ENCODE assay signal across 8 cellular contexts in genomic region chr12:49828143-49829091, GRCh38. TPM values are rescaled to one million over a fixed set of nuclear protein-coding genes. Genes with fewer than 3 reads are reported as not detected.
DNase-seq lines count a peak whose midpoint lies in the region; ATAC-seq and TF ChIP-seq lines count a peak whose summit lies in the region.

TSS of gene NCKAP5L (minus strand) at chr12:49828413. CDS start at chr12:49804044, 24,369 bp downstream.

- intact Hi-C loops in adrenal gland (cut with DNase I) (no loop called here), cardiac septum (cut with DNase I) (loop anchor here (1.0 kb wide), 1 partner anchor 15 kb away; the partner anchor contains the start of gene BCDIN3D), posterior cingulate gyrus (cut with DNase I) (loop anchor here (2.0 kb wide), 1 partner anchor 14 kb away; the partner anchor contains the start of gene BCDIN3D)

- no peak for TF ChIP-seq CTCF in GM12865 (IDR thresholded peaks at IDR 0.05; ENCODE audit: insufficient read depth, low read depth, low read length, missing control alignments)
- no peak for TF ChIP-seq CTCF in adrenal gland (IDR thresholded peaks at IDR 0.05)
- no peak for TF ChIP-seq CTCF in type B pancreatic cell (conservative IDR thresholded peaks at IDR 0.05)

- H3K4me3 ChIP-seq in GM12865 (ENCODE audit: low read depth, low read length) (peak within 1 kb of the TSS; percentile 73), adrenal gland (peak within 1 kb of the TSS; percentile 10 to 87 (median 69))

- DNase-seq in GM12865 (ENCODE audit: low read depth) (peak; percentile 97), NCI-H1436 (lab: John Stamatoyannopoulos, UW) (peak; percentile 85), SW480 (ENCODE audit: low spot score) (peak; percentile 96), adrenal gland (peak; percentile 95 to 99 (median 98)), cardiac septum (ENCODE audit: low spot score) (peak; percentile 99), posterior cingulate gyrus (peak; percentile 91 to 99 (median 94)), type B pancreatic cell (ENCODE audit: extremely low spot score, unreplicated experiment) (peak; percentile 98)

- H3K27me3 Mint-ChIP-seq in type B pancreatic cell = no peaks in the 10 kb centered on the region

- H3K36me3 ChIP-seq in adrenal gland (replicated peaks in 1 of 2) = no peaks in the 10 kb centered on the region

- H3K27ac Mint-ChIP-seq in type B pancreatic cell = peak within 1 kb of the TSS; percentile 90

- WGBS in adrenal gland, 4 donors = 0 to 2% (median 0%) methylated on average over 17 to 60 of the region's 60 CpGs

- peak; percentile 90 for ATAC-seq in HG02763 (IDR thresholded peaks at IDR 0.05; ENCODE audit: unreplicated experiment)

- H3K4me1 Mint-ChIP-seq in type B pancreatic cell (ENCODE audit: unreplicated experiment) = peaks cover 30% of the 10 kb centered on the region

- H3K27me3 ChIP-seq in adrenal gland = no peaks in the 10 kb centered on the region

- H3K27ac ChIP-seq in adrenal gland = peak within 1 kb of the TSS; percentile 75 to 98 (median 90)

- peak; percentile 41 to 84 for TF ChIP-seq POLR2A in adrenal gland (IDR thresholded peaks at IDR 0.05)

- H3K9me3 ChIP-seq in adrenal gland (replicated peaks in 1 of 3) = no peaks in the 10 kb centered on the region

- H3K36me3 Mint-ChIP-seq in type B pancreatic cell = no peaks in the 10 kb centered on the region

- H3K4me1 ChIP-seq in adrenal gland (replicated peaks in 1 of 2) = peaks cover 42 to 44% of the 10 kb centered on the region in 2 donors

- no peaks in the 10 kb centered on the region for H3K9me3 Mint-ChIP-seq in type B pancreatic cell

- H3K4me3 Mint-ChIP-seq in type B pancreatic cell = peak within 1 kb of the TSS; percentile 93

RNA-seq across cellular contexts. Expression of gene NCKAP5L, which starts in this region (rescaled TPM):
- total RNA-seq in adrenal gland (10 to 100 TPM; 22.9 to 58.2 (median 40.7) TPM), cardiac septum (26.5 TPM), type B pancreatic cell (ENCODE audit: low replicate concordance) (9.7 and 28.8 TPM in 2 replicates)
- polyA plus RNA-seq in adrenal gland = 100 to 1,000 TPM in 1 of 3 donors, 10 to 100 TPM in 1, 1 to 10 TPM in 1; 5.5 to 143 (median 38.2) TPM

Comparison
In these comparisons a context has a peak if more than half of its experiments do, and no peak if none do; other contexts are left out.
1. Peak in every context shown above with its lines: DNase-seq, ATAC-seq, H3K4me3 ChIP-seq and H3K27ac ChIP-seq.
2. intact Hi-C loops: an anchor here in cardiac septum (1.0 kb wide) and posterior cingulate gyrus (2.0 kb wide); none called in adrenal gland.